In the genomic region with DNA sequence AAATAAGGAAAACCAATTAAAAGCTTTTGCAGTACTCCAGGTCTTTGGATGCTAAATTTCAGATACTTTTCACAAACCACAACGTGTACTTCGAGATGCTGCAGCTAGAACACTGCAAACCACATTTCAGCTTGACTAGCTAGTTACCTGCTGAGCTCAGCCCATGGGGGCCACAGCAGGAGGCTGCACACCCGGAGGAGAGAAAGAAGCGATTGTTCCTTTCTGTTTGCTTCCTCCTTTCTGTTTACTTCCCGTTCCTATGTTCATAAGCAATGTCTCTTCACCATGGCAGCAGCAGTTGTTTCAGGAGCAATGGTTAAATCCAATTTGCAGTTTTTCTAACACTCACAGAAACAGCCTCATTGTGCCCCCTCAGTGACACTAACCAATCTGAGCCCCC, we compare ENCODE assay signal across 10 cellular contexts.
DNase-seq lines count a peak whose midpoint lies in the region; ATAC-seq and TF ChIP-seq lines count a peak whose summit lies in the region.
"Had no signal": no experiment of that assay in that cellular context is flagged by ENCODE, and none has a peak within 500 bp of the region (broad histone marks: within the 10 kb centered on the region; RNA-seq: fewer than 3 reads in every experiment).

No MANE protein-coding gene starts in this region.

- CTCF ChIA-PET in SK-N-SH (lab: Yijun Ruan, JAX) = interaction anchor here (1.0 kb wide), 1 partner anchor 9 kb away, joined by 3 read pairs; no protein-coding TSS in a partner anchor

- POLR2A ChIA-PET in SK-N-SH (lab: Yijun Ruan, JAX) = no interaction called here

- intact Hi-C loops in spleen (cut with DNase I; ENCODE audit: low total_unique reads) = no loop called here

- TF ChIP-seq RAD21 in SK-N-SH (IDR thresholded peaks at IDR 0.05; ENCODE audit: low read length) = no peak

- H4K20me1 ChIP-seq in SK-N-SH (ENCODE audit: insufficient read depth) = no peaks in the 10 kb centered on the region

- H3K4me3 Mint-ChIP-seq in activated T-cell treated with anti-CD3 and anti-CD28 coated beads, Interleukin-2, amount 50 U/mL, for 72 hours = peak overlapping the region; percentile 68 to 85
- H3K4me3 Mint-ChIP-seq: neural progenitor cell had no signal

- no peak overlapping the region for H3K4me3 ChIP-seq in SK-N-SH (ENCODE audit: low read depth in 2 of 2, low read length in 1 of 2)
- peak overlapping the region in 1 of 8 donors; percentile 7 for H3K4me3 ChIP-seq in spleen
- H3K4me3 ChIP-seq: neural progenitor cell, SK-N-MC had no signal

- H3K9me2 ChIP-seq in SK-N-SH = no peaks in the 10 kb centered on the region

- peak overlapping the region; percentile 24; the same call in 1 of the 2 replicates for H2AFZ ChIP-seq in SK-N-SH (ENCODE audit: low read depth)

- H3K9me3 ChIP-seq in SK-N-SH (no peaks in the 10 kb centered on the region), spleen (no peaks in the 10 kb centered on the region)

- ATAC-seq in SK-N-SH treated with all-trans-retinoic acid at 6 μM for 48 hours = no peak
- peak; percentile 50 to 54 for ATAC-seq in activated T-cell treated with anti-CD3 and anti-CD28 coated beads, Interleukin-2, amount 50 U/mL, for 72 hours (replicated peaks in 1 of 2)
- ATAC-seq in HG03097 (IDR thresholded peaks at IDR 0.05; ENCODE audit: low FRiP score, unreplicated experiment) = no peak

- peaks cover 2 to 5% of the 10 kb centered on the region in 2 donors for H3K9me3 Mint-ChIP-seq in activated T-cell treated with anti-CD3 and anti-CD28 coated beads, Interleukin-2, amount 50 U/mL, for 72 hours
- H3K9me3 Mint-ChIP-seq: neural progenitor cell had no signal

- H3K27ac ChIP-seq in SK-N-SH (ENCODE audit: low read depth in 2 of 2, low read length in 1 of 2) = no peak overlapping the region
- peak overlapping the region in 6 of 8 donors; percentile 39 to 70 (median 54) for H3K27ac ChIP-seq in spleen
- H3K27ac ChIP-seq: neural progenitor cell, SK-N-MC had no signal

- no peaks in the 10 kb centered on the region for H3K36me3 ChIP-seq in SK-N-SH (replicated peaks in 1 of 2; ENCODE audit: control insufficient read depth in 1 of 2, insufficient read depth in 2 of 2, low read length in 1 of 2)
- H3K36me3 ChIP-seq in spleen = no peaks in the 10 kb centered on the region
- H3K36me3 ChIP-seq: neural progenitor cell had no signal

- 79% methylated on average over 5 of the region's 5 CpGs for WGBS in SK-N-SH (ENCODE audit: low lambda C conversion rate)
- WGBS in spleen, 5 donors = 30 to 46% (median 32%) methylated on average over 5 of the region's 5 CpGs

- H3K27ac Mint-ChIP-seq in activated T-cell treated with anti-CD3 and anti-CD28 coated beads, Interleukin-2, amount 50 U/mL, for 72 hours = peak overlapping the region; percentile 97
- H3K27ac Mint-ChIP-seq: neural progenitor cell had no signal

- TF ChIP-seq EP300 in SK-N-SH (IDR thresholded peaks at IDR 0.05; ENCODE audit: borderline replicate concordance in 1 of 2, low read depth in 1 of 2, low read length in 1 of 2) = no peak

- H3F3A ChIP-seq in SK-N-SH (replicated peaks; ENCODE audit: insufficient read depth) = no peaks in the 10 kb centered on the region

- no peak for DNase-seq in SK-N-SH
- peak; percentile 58 for DNase-seq in NCI-H2029 (lab: John Stamatoyannopoulos, UW)
- DNase-seq in activated T-cell treated with anti-CD3 and anti-CD28 coated beads, Interleukin-2, amount 50 U/mL, for 72 hours = peak in 1 of 2 donors; percentile 12
- DNase-seq in spleen = peak; percentile 81
- DNase-seq in COLO829 (ENCODE audit: low spot score) = no peak
- DNase-seq in T1000 (lab: John Stamatoyannopoulos, UW) = no peak

- TF ChIP-seq POLR2A in spleen (IDR thresholded peaks at IDR 0.05) = no peak

- TF ChIP-seq CTCF in SK-N-SH (IDR thresholded peaks at IDR 0.05) (no peak), spleen (IDR thresholded peaks at IDR 0.05 in 8 of 11, conservative IDR thresholded peaks at IDR 0.05 in 3 of 11) (no peak)

- H3K4me2 ChIP-seq in SK-N-SH = no peak overlapping the region
- H3K4me2 ChIP-seq: neural progenitor cell had no signal

- no peaks in the 10 kb centered on the region for H3K79me2 ChIP-seq in SK-N-SH (ENCODE audit: insufficient read depth)

- peaks cover 27% of the 10 kb centered on the region for H3K4me1 Mint-ChIP-seq in activated T-cell treated with anti-CD3 and anti-CD28 coated beads, Interleukin-2, amount 50 U/mL, for 72 hours (ENCODE audit: low read depth)

- H3K4me1 ChIP-seq in SK-N-SH (ENCODE audit: control insufficient read depth in 1 of 2, insufficient read depth in 2 of 2, low read depth in 1 of 2, low read length in 1 of 2) = peaks cover 0 to 10% of the 10 kb centered on the region in 2 experiments; a peak in 2 of 4 replicates
- peaks cover 17 to 33% (median 24%) of the 10 kb centered on the region in 6 donors for H3K4me1 ChIP-seq in spleen

- no peak overlapping the region for H3K9ac ChIP-seq in SK-N-SH
- H3K9ac ChIP-seq: neural progenitor cell had no signal

- H3K27me3 Mint-ChIP-seq in activated T-cell treated with anti-CD3 and anti-CD28 coated beads, Interleukin-2, amount 50 U/mL, for 72 hours (ENCODE audit: low read depth) = no peaks in the 10 kb centered on the region

- H3K36me3 Mint-ChIP-seq in activated T-cell treated with anti-CD3 and anti-CD28 coated beads, Interleukin-2, amount 50 U/mL, for 72 hours (ENCODE audit: insufficient read depth in 2 of 2) = no peaks in the 10 kb centered on the region
- H3K36me3 Mint-ChIP-seq: neural progenitor cell had no signal

- H3K27me3 ChIP-seq in SK-N-SH (ENCODE audit: insufficient read depth) = no peaks in the 10 kb centered on the region
- no peaks in the 10 kb centered on the region for H3K27me3 ChIP-seq in spleen (replicated peaks in 1 of 7)
- H3K27me3 ChIP-seq: neural progenitor cell had no signal

TF ChIP-seq in SK-N-SH, 30 proteins besides CTCF, POLR2A, EP300 and RAD21 (continues in another document):
- no peak for TF ChIP-seq JUND (IDR thresholded peaks at IDR 0.05)
- TF ChIP-seq ELF1 (IDR thresholded peaks at IDR 0.05) = no peak
- no peak for TF ChIP-seq SIN3A (IDR thresholded peaks at IDR 0.05; ENCODE audit: borderline replicate concordance, low read depth, low read length)
- TF ChIP-seq YY1 (IDR thresholded peaks at IDR 0.05; ENCODE audit: low read depth) = no peak
- TF ChIP-seq MEF2A (IDR thresholded peaks at IDR 0.05; ENCODE audit: borderline replicate concordance, low read depth) = no peak
- TF ChIP-seq GATA2 (CRISPR knock-in tag; IDR thresholded peaks at IDR 0.05) = no peak
- TF ChIP-seq, protein P1, sequence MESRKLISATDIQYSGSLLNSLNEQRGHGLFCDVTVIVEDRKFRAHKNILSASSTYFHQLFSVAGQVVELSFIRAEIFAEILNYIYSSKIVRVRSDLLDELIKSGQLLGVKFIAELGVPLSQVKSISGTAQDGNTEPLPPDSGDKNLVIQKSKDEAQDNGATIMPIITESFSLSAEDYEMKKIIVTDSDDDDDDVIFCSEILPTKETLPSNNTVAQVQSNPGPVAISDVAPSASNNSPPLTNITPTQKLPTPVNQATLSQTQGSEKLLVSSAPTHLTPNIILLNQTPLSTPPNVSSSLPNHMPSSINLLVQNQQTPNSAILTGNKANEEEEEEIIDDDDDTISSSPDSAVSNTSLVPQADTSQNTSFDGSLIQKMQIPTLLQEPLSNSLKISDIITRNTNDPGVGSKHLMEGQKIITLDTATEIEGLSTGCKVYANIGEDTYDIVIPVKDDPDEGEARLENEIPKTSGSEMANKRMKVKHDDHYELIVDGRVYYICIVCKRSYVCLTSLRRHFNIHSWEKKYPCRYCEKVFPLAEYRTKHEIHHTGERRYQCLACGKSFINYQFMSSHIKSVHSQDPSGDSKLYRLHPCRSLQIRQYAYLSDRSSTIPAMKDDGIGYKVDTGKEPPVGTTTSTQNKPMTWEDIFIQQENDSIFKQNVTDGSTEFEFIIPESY (IDR thresholded peaks at IDR 0.05; ENCODE audit: borderline replicate concordance, low read depth) = no peak
- TF ChIP-seq RXRA (IDR thresholded peaks at IDR 0.05; ENCODE audit: borderline replicate concordance, low read depth) = no peak
- no peak for TF ChIP-seq FOXM1 (IDR thresholded peaks at IDR 0.05; ENCODE audit: low read depth)
- TF ChIP-seq EZH2phosphoT487 (IDR thresholded peaks at IDR 0.05; ENCODE audit: borderline replicate concordance, low read depth) = no peak
- no peak for TF ChIP-seq POLR2AphosphoS5 (IDR thresholded peaks at IDR 0.05; ENCODE audit: low read depth, low read length)

TF ChIP-seq in SK-N-SH treated with all-trans-retinoic acid at 6 μM for 48 hours, 23 proteins besides CTCF, POLR2A, EP300 and RAD21:
- TF ChIP-seq ARNTL (CRISPR knock-in tag; IDR thresholded peaks at IDR 0.05; ENCODE audit: borderline replicate concordance, low read depth) (no peak), ZFP30 (CRISPR knock-in tag; IDR thresholded peaks at IDR 0.05) (no peak), ISL1 (CRISPR knock-in tag; IDR thresholded peaks at IDR 0.05) (no peak), ZC3H10 (CRISPR knock-in tag; IDR thresholded peaks at IDR 0.05) (no peak), RARB (CRISPR knock-in tag; IDR thresholded peaks at IDR 0.05) (no peak), ZFP3 (CRISPR knock-in tag; IDR thresholded peaks at IDR 0.05) (no peak), TOX (CRISPR knock-in tag; IDR thresholded peaks at IDR 0.05; ENCODE audit: borderline replicate concordance) (no peak), BACH2 (CRISPR knock-in tag; IDR thresholded peaks at IDR 0.05; ENCODE audit: borderline replicate concordance) (no peak), OSR1 (CRISPR knock-in tag; IDR thresholded peaks at IDR 0.05) (no peak)
TF ChIP-seq in SK-N-SH treated with all-trans-retinoic acid at 6 μM for 48 hours: peak in this region for 0.

Comparison
In these comparisons a context has a peak if more than half of its experiments do, and no peak if none do; other contexts are left out.
1. DNase-seq: peak in NCI-H2029 (single experiment) and spleen (single experiment); none in SK-N-SH (single experiment), COLO829 (single experiment) and T1000 (single experiment).
2. H3K27ac ChIP-seq: peak in spleen (6 of 8); none in SK-N-SH (0 of 2).
3. ATAC-seq: peak in activated T-cell treated with anti-CD3 and anti-CD28 coated beads, Interleukin-2, amount 50 U/mL, for 72 hours (2 of 2); none in SK-N-SH treated with all-trans-retinoic acid at 6 μM for 48 hours (single experiment) and HG03097 (single experiment).